1 cellular context compared by ENCODE assay signal in genomic region chr7:151451156-151451555, GRCh38.
TF ChIP-seq lines count a peak whose summit lies in the region.

No MANE protein-coding gene starts in this region.

TF ChIP-seq in K562, 482 proteins besides CTCF, POLR2A, EP300 and RAD21:
- TF ChIP-seq ZNF140 (CRISPR knock-in tag; IDR thresholded peaks at IDR 0.05) (no peak), SPI1 (IDR thresholded peaks at IDR 0.05; ENCODE audit: borderline replicate concordance, low read depth, low read length) (no peak), TFAP4 (CRISPR knock-in tag; IDR thresholded peaks at IDR 0.05; ENCODE audit: borderline replicate concordance) (0 out of 2 replicates have a peak, but pooled peaks have one; percentile 16), PHF21A (IDR thresholded peaks at IDR 0.05; ENCODE audit: borderline replicate concordance, low read depth) (no peak)
